In genomic region chr2:11744631-11745394, GRCh38 we compare ENCODE assay signal across 1 cellular context.
TF ChIP-seq lines count a peak whose summit lies in the region.

No MANE protein-coding gene starts in this region.

TF ChIP-seq in HepG2, 621 proteins besides CTCF, POLR2A, EP300 and RAD21 (continued from another document):
- TF ChIP-seq ZSCAN5A (CRISPR knock-in tag; IDR thresholded peaks at IDR 0.05; ENCODE audit: borderline replicate concordance) (no peak), SIX4 (CRISPR knock-in tag; IDR thresholded peaks at IDR 0.05) (peak; percentile 93), ZBTB38 (CRISPR knock-in tag; IDR thresholded peaks at IDR 0.05) (0 out of 2 replicates have a peak, but pooled peaks have one; percentile 28), ZNF547 (CRISPR knock-in tag; IDR thresholded peaks at IDR 0.05) (no peak; the same call in none of the 2 replicates)
TF ChIP-seq in HepG2: peak in this region for 56.
